ENCODE assay signal across 11 cellular contexts in the genomic region with DNA sequence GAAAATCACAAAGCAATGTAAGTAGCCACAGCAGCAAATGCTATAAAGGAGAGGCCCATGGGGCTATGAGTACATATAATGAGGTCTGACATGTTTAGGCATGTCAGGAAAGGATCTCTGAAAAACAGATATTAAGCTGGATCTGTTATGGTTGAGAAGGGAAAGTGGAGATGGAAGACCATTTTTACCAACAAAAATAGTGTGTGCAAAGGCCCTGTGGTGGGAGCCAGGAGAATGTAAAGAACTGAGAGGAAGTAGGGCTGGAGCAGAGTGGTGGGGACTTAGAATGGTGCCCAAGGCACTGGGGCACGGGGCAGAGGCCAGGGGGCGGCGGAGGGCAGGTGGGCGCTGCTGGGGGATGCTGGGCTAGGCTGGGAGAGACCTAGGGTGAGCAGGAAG. TPM values are rescaled to one million over a fixed set of nuclear protein-coding genes. Genes with fewer than 3 reads are reported as not detected.
DNase-seq lines count a peak whose midpoint lies in the region; ATAC-seq and TF ChIP-seq lines count a peak whose summit lies in the region.
"Had no signal": no experiment of that assay in that cellular context is flagged by ENCODE, and none has a peak within 500 bp of the region (broad histone marks: within the 10 kb centered on the region; RNA-seq: fewer than 3 reads in every experiment).

No MANE protein-coding gene starts in this region.

- DNase-seq in heart right ventricle, result no peak
- no peak for DNase-seq in Right ventricle myocardium inferior (ENCODE audit: missing footprints)
- no peak for DNase-seq in activated T-helper 2 cell treated with anti-CD3 and anti-CD28 coated beads, Interferon-gamma antibody, Interleukin-2, Interleukin-4, amounts not matched to agents 10 μg/mL and 5 μg/mL and 100 μg/mL, durations not matched to agents 14 hours and 24 hours and 36 hours (ENCODE audit: low spot score)
- DNase-seq in foreskin keratinocyte, result peak; percentile 54 to 64
- DNase-seq in upper lobe of left lung, result peak in 1 of 2 donors; percentile 50
- DNase-seq in tibial artery, result no peak
- DNase-seq in lower leg skin (ENCODE audit: low spot score in 2 of 2), result no peak
- DNase-seq: NCI-H524 had no signal

- H3K27me3 Mint-ChIP-seq in activated T-helper 2 cell treated with anti-CD3 and anti-CD28 coated beads, Interferon-gamma antibody, Interleukin-2, Interleukin-4, amounts not matched to agents 10 μg/mL and 5 μg/mL and 100 μg/mL, durations not matched to agents 14 hours and 24 hours and 36 hours (ENCODE audit: low read depth), result no peaks in the 10 kb centered on the region
- H3K27me3 Mint-ChIP-seq: B cell had no signal

- TF ChIP-seq EP300 in upper lobe of left lung (IDR thresholded peaks at IDR 0.05), result no peak

- TF ChIP-seq POLR2A in upper lobe of left lung (IDR thresholded peaks at IDR 0.05), result no peak
- no peak for TF ChIP-seq POLR2A in lower leg skin (IDR thresholded peaks at IDR 0.05)

- H3K36me3 Mint-ChIP-seq in activated T-helper 2 cell treated with anti-CD3 and anti-CD28 coated beads, Interferon-gamma antibody, Interleukin-2, Interleukin-4, amounts not matched to agents 10 μg/mL and 5 μg/mL and 100 μg/mL, durations not matched to agents 14 hours and 24 hours and 36 hours (ENCODE audit: low read depth), result peaks cover 3% of the 10 kb centered on the region

- TF ChIP-seq CTCF in heart right ventricle (IDR thresholded peaks at IDR 0.05) (no peak), foreskin keratinocyte (conservative IDR thresholded peaks at IDR 0.05) (no peak), upper lobe of left lung (IDR thresholded peaks at IDR 0.05) (no peak), tibial artery (IDR thresholded peaks at IDR 0.05) (no peak), lower leg skin (IDR thresholded peaks at IDR 0.05) (no peak)

- peaks cover 0 to 29% (median 11%) of the 10 kb centered on the region in 9 donors for H3K4me1 ChIP-seq in heart right ventricle
- peaks cover 18% of the 10 kb centered on the region for H3K4me1 ChIP-seq in foreskin keratinocyte
- peaks cover 3 to 10% (median 6%) of the 10 kb centered on the region in 4 donors for H3K4me1 ChIP-seq in upper lobe of left lung
- peaks cover 0 to 17% (median 5%) of the 10 kb centered on the region in 4 donors for H3K4me1 ChIP-seq in tibial artery
- H3K4me1 ChIP-seq: uterus had no signal

- H3K27me3 ChIP-seq in heart right ventricle (no peaks in the 10 kb centered on the region), foreskin keratinocyte (no peaks in the 10 kb centered on the region), upper lobe of left lung (no peaks in the 10 kb centered on the region), tibial artery (no peaks in the 10 kb centered on the region)
- H3K27me3 ChIP-seq: uterus had no signal

- H3K9me3 Mint-ChIP-seq in activated T-helper 2 cell treated with anti-CD3 and anti-CD28 coated beads, Interferon-gamma antibody, Interleukin-2, Interleukin-4, amounts not matched to agents 10 μg/mL and 5 μg/mL and 100 μg/mL, durations not matched to agents 14 hours and 24 hours and 36 hours, result no peaks in the 10 kb centered on the region

- no peaks in the 10 kb centered on the region for H3K36me3 ChIP-seq in heart right ventricle
- no peaks in the 10 kb centered on the region for H3K36me3 ChIP-seq in upper lobe of left lung
- H3K36me3 ChIP-seq in tibial artery, result no peaks in the 10 kb centered on the region
- H3K36me3 ChIP-seq: uterus had no signal

- no peak for ATAC-seq in heart right ventricle
- no peak for ATAC-seq in Right ventricle myocardium inferior
- peak; percentile 47 for ATAC-seq in foreskin keratinocyte
- ATAC-seq in upper lobe of left lung (ENCODE audit: low FRiP score in 2 of 2), result no peak
- ATAC-seq in GM18858 (IDR thresholded peaks at IDR 0.05; ENCODE audit: unreplicated experiment), result no peak

- H3K4me3 ChIP-seq in heart right ventricle, result no peak overlapping the region
- H3K4me3 ChIP-seq in upper lobe of left lung, result no peak overlapping the region
- H3K4me3 ChIP-seq in tibial artery, result no peak overlapping the region
- H3K4me3 ChIP-seq in lower leg skin (ENCODE audit: low read depth, poor library complexity, severe bottlenecking), result no peak overlapping the region
- H3K4me3 ChIP-seq: uterus had no signal

- H3K27ac Mint-ChIP-seq in activated T-helper 2 cell treated with anti-CD3 and anti-CD28 coated beads, Interferon-gamma antibody, Interleukin-2, Interleukin-4, amounts not matched to agents 10 μg/mL and 5 μg/mL and 100 μg/mL, durations not matched to agents 14 hours and 24 hours and 36 hours, result peak overlapping the region; percentile 67
- H3K27ac Mint-ChIP-seq: B cell had no signal

- H3K27ac ChIP-seq in heart right ventricle (peak overlapping the region in 6 of 10 donors; percentile 7 to 64 (median 41)), foreskin keratinocyte (peak overlapping the region; percentile 75), upper lobe of left lung (peak overlapping the region in 3 of 4 donors; percentile 16 to 50 (median 46)), tibial artery (peak overlapping the region in 1 of 2 donors; percentile 27)
- H3K27ac ChIP-seq: uterus had no signal

- H3K4me3 Mint-ChIP-seq in activated T-helper 2 cell treated with anti-CD3 and anti-CD28 coated beads, Interferon-gamma antibody, Interleukin-2, Interleukin-4, amounts not matched to agents 10 μg/mL and 5 μg/mL and 100 μg/mL, durations not matched to agents 14 hours and 24 hours and 36 hours (ENCODE audit: low read depth), result no peak overlapping the region
- H3K4me3 Mint-ChIP-seq: B cell had no signal

- peaks cover 49% of the 10 kb centered on the region for H3K4me1 Mint-ChIP-seq in activated T-helper 2 cell treated with anti-CD3 and anti-CD28 coated beads, Interferon-gamma antibody, Interleukin-2, Interleukin-4, amounts not matched to agents 10 μg/mL and 5 μg/mL and 100 μg/mL, durations not matched to agents 14 hours and 24 hours and 36 hours (ENCODE audit: low read depth)

- 84 to 96% methylated on average over 4 of the region's 4 CpGs for WGBS in heart right ventricle, 2 donors
- 95 to 97% methylated on average over 4 of the region's 4 CpGs for WGBS in upper lobe of left lung, 2 donors
- 96% methylated on average over 4 of the region's 4 CpGs for WGBS in lower leg skin, 2 donors

- intact Hi-C loops in heart right ventricle (cut with DNase I), result loop anchor here in 1 of 10 donors (10.0 kb wide), 1 partner anchor 62 kb away; no protein-coding TSS in a partner anchor
- intact Hi-C loops in Right ventricle myocardium inferior (cut with DNase I), result no loop called here
- intact Hi-C loops in activated T-helper 2 cell treated with anti-CD3 and anti-CD28 coated beads, Interferon-gamma antibody, Interleukin-2, Interleukin-4, amounts not matched to agents 10 μg/mL and 5 μg/mL and 100 μg/mL, durations not matched to agents 14 hours and 24 hours and 36 hours (cut with micrococcal nuclease), result no loop called here
- intact Hi-C loops in tibial artery (cut with DNase I; ENCODE audit: low total_unique reads), result no loop called here
- intact Hi-C loops in lower leg skin (cut with DNase I; ENCODE audit: low total_unique reads), result no loop called here

- H3K9me3 ChIP-seq in heart right ventricle, result no peaks in the 10 kb centered on the region
- no peaks in the 10 kb centered on the region for H3K9me3 ChIP-seq in upper lobe of left lung
- no peaks in the 10 kb centered on the region for H3K9me3 ChIP-seq in tibial artery
- H3K9me3 ChIP-seq: uterus had no signal

RNA-seq across cellular contexts. Expression of gene AGFG1, which starts 5.1 kb away (rescaled TPM):
- total RNA-seq in heart right ventricle, result 10 to 100 TPM; 52.8 to 77.9 (median 59.0) TPM
- polyA plus RNA-seq in heart right ventricle, result 10 to 100 TPM; 14.1 to 42.1 TPM
- 57.8 TPM for total RNA-seq in Right ventricle myocardium inferior
- total RNA-seq in activated T-helper 2 cell treated with anti-CD3 and anti-CD28 coated beads, Interferon-gamma antibody, Interleukin-2, Interleukin-4, amounts not matched to agents 10 μg/mL and 5 μg/mL and 100 μg/mL, durations not matched to agents 14 hours and 24 hours and 36 hours, result 137 and 139 TPM in 2 replicates
- total RNA-seq in foreskin keratinocyte, result 80.3 and 83.0 TPM in 2 replicates
- polyA plus RNA-seq in foreskin keratinocyte, result 42.1 and 47.6 TPM in 2 replicates
- total RNA-seq in upper lobe of left lung, result 10 to 100 TPM; 24.1 to 99.6 (median 71.2) TPM
- total RNA-seq in lower leg skin, result 10 to 100 TPM; 44.6 to 65.3 (median 55.7) TPM

Comparison
In these comparisons a context has a peak if more than half of its experiments do, and no peak if none do; other contexts are left out.
1. DNase-seq: peak in foreskin keratinocyte (2 of 2); none in heart right ventricle (0 of 2), Right ventricle myocardium inferior (single experiment), activated T-helper 2 cell treated with anti-CD3 and anti-CD28 coated beads, Interferon-gamma antibody, Interleukin-2, Interleukin-4, amounts not matched to agents 10 μg/mL and 5 μg/mL and 100 μg/mL, durations not matched to agents 14 hours and 24 hours and 36 hours (single experiment), tibial artery (0 of 2) and lower leg skin (0 of 2).